In the genomic region with DNA sequence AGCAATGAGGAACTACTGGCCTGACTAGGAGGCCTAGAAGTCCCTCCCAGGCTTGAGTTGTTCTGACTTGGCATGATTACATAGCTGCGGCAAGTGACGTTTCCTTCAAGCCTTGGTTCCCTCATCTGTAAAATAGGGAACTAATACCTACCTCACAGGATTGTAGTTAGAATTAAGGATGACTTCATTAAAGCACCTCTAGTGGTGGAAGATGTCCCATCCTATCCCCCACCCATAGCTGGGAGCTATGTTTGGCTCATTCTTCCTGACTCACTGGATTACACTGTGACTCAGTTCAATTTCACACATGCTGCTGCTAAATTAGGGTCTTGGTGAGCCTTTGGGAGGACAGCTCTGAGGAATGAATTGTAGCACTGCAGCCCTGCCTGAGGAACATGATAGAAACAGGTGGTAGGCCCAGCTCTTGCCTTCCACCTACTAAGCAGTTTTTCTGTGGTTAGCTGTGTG, we compare ENCODE assay signal across 8 cellular contexts. TPM values are rescaled to one million over a fixed set of nuclear protein-coding genes. Genes with fewer than 3 reads are reported as not detected.
DNase-seq lines count a peak whose midpoint lies in the region; ATAC-seq lines count a peak whose summit lies in the region.

No MANE protein-coding gene starts in this region.

- no peaks in the 10 kb centered on the region for H3K79me2 ChIP-seq in GM23248 (ENCODE audit: insufficient read depth)

- no peaks in the 10 kb centered on the region for H3K36me3 ChIP-seq in CD4-positive, CD25-positive, alpha-beta regulatory T cell (ENCODE audit: control insufficient read depth, insufficient read depth, low read length)
- no peaks in the 10 kb centered on the region for H3K36me3 ChIP-seq in GM23248 (ENCODE audit: low read depth)

- CTCF ChIA-PET in activated CD4-positive, alpha-beta T cell treated with anti-CD3 and anti-CD28 coated beads, Interleukin-2, amount 10 ng/mL, durations not matched to agents 7 days and 5 days (lab: Charles Lee), result interaction anchor here (0.7 to 6.1 kb wide), 7 partner anchors 11 to 281 kb away, joined by 3 to 57 read pairs (median 4); a partner anchor contains a TSS

- no peak overlapping the region for H3K4me3 Mint-ChIP-seq in CD4-positive, CD25-positive, alpha-beta regulatory T cell
- no peak overlapping the region for H3K4me3 Mint-ChIP-seq in activated CD4-positive, alpha-beta T cell treated with anti-CD3 and anti-CD28 coated beads, Interleukin-2, amount 10 ng/mL, durations not matched to agents 7 days and 5 days

- peak overlapping the region; percentile 44 for H3K4me2 ChIP-seq in GM23248 (ENCODE audit: unreplicated experiment)

- peaks cover 0 to 4% (median 3%) of the 10 kb centered on the region in 4 donors for H3K4me1 Mint-ChIP-seq in CD4-positive, CD25-positive, alpha-beta regulatory T cell
- no peaks in the 10 kb centered on the region for H3K4me1 Mint-ChIP-seq in activated CD4-positive, alpha-beta T cell treated with anti-CD3 and anti-CD28 coated beads, Interleukin-2, amount 10 ng/mL, durations not matched to agents 7 days and 5 days

- no peaks in the 10 kb centered on the region for H4K20me1 ChIP-seq in GM23248 (ENCODE audit: insufficient read depth)

- H3K9me3 Mint-ChIP-seq in CD4-positive, CD25-positive, alpha-beta regulatory T cell, result no peaks in the 10 kb centered on the region
- no peaks in the 10 kb centered on the region for H3K9me3 Mint-ChIP-seq in activated CD4-positive, alpha-beta T cell treated with anti-CD3 and anti-CD28 coated beads, Interleukin-2, amount 10 ng/mL, durations not matched to agents 7 days and 5 days

- POLR2A ChIA-PET in activated CD4-positive, alpha-beta T cell treated with anti-CD3 and anti-CD28 coated beads, Interleukin-2, amount 10 ng/mL, durations not matched to agents 7 days and 5 days (lab: Charles Lee), result no interaction called here

- WGBS in GM23248 (ENCODE audit: low coverage in 1 of 2, low lambda C conversion rate in 2 of 2, missing lambda C conversion rate in 2 of 2), 2 experiments, result 34 to 43% methylated on average over 2 of the region's 2 CpGs

- no peaks in the 10 kb centered on the region for H3K9me3 ChIP-seq in CD4-positive, CD25-positive, alpha-beta regulatory T cell (ENCODE audit: control insufficient read depth in 2 of 2, low read length in 2 of 2)
- no peaks in the 10 kb centered on the region for H3K9me3 ChIP-seq in GM23248 (ENCODE audit: low read depth)

- H3F3A ChIP-seq in GM23248 (ENCODE audit: insufficient read depth), result peaks cover 29% of the 10 kb centered on the region

- no peak for DNase-seq in CD4-positive, CD25-positive, alpha-beta regulatory T cell
- DNase-seq in GM23248 (peak; percentile 90), RKO (ENCODE audit: low spot score) (peak; percentile 91), fibroblast of gingiva (ENCODE audit: low read depth) (peak; percentile 32), NCI-H2081 (lab: John Stamatoyannopoulos, UW) (no peak), HUDEP-2 (lab: John Stamatoyannopoulos, UW; ENCODE audit: unreplicated experiment in 76 of 76) (no peak)
- no peak for DNase-seq in activated CD4-positive, alpha-beta T cell treated with anti-CD3 and anti-CD28 coated beads, Interleukin-2, amount 10 ng/mL, durations not matched to agents 7 days and 5 days

- H3K27me3 ChIP-seq in CD4-positive, CD25-positive, alpha-beta regulatory T cell (ENCODE audit: control insufficient read depth, insufficient read depth, low read length), result peaks cover 2% of the 10 kb centered on the region
- H3K27me3 ChIP-seq in GM23248 (replicated peaks; ENCODE audit: insufficient read depth), result no peaks in the 10 kb centered on the region

- in situ Hi-C loops in GM23248 (cut with MboI), result loop anchor here (25.0 kb wide), 1 partner anchor 230 kb away; a partner anchor contains a TSS

- ATAC-seq in CD4-positive, CD25-positive, alpha-beta regulatory T cell (ENCODE audit: low read depth in 2 of 2), result peak; percentile 21 to 37

- H2AFZ ChIP-seq in GM23248, result no peak overlapping the region

- H3K27me3 Mint-ChIP-seq in CD4-positive, CD25-positive, alpha-beta regulatory T cell, result peaks cover 17% of the 10 kb centered on the region
- peaks cover 13% of the 10 kb centered on the region for H3K27me3 Mint-ChIP-seq in activated CD4-positive, alpha-beta T cell treated with anti-CD3 and anti-CD28 coated beads, Interleukin-2, amount 10 ng/mL, durations not matched to agents 7 days and 5 days

- no peaks in the 10 kb centered on the region for H3K9me2 ChIP-seq in GM23248 (ENCODE audit: insufficient read depth)

- H3K36me3 Mint-ChIP-seq in CD4-positive, CD25-positive, alpha-beta regulatory T cell, result no peaks in the 10 kb centered on the region
- peaks cover 8% of the 10 kb centered on the region for H3K36me3 Mint-ChIP-seq in activated CD4-positive, alpha-beta T cell treated with anti-CD3 and anti-CD28 coated beads, Interleukin-2, amount 10 ng/mL, durations not matched to agents 7 days and 5 days (ENCODE audit: low read depth)

- no peak overlapping the region for H3K27ac ChIP-seq in CD4-positive, CD25-positive, alpha-beta regulatory T cell (ENCODE audit: insufficient read depth, low read length, poor library complexity, severe bottlenecking)
- H3K27ac ChIP-seq in GM23248, result peak overlapping the region; percentile 52
- H3K27ac ChIP-seq in temporal lobe (ENCODE audit: low read depth, low read length), result peak overlapping the region; percentile 30

- H3K27ac Mint-ChIP-seq in CD4-positive, CD25-positive, alpha-beta regulatory T cell, result peak overlapping the region in 1 of 3 donors; percentile 42
- no peak overlapping the region for H3K27ac Mint-ChIP-seq in activated CD4-positive, alpha-beta T cell treated with anti-CD3 and anti-CD28 coated beads, Interleukin-2, amount 10 ng/mL, durations not matched to agents 7 days and 5 days

- H3K4me1 ChIP-seq in CD4-positive, CD25-positive, alpha-beta regulatory T cell (ENCODE audit: control insufficient read depth, insufficient read depth, low read length, poor library complexity, severe bottlenecking), result no peaks in the 10 kb centered on the region
- H3K4me1 ChIP-seq in GM23248 (ENCODE audit: insufficient read depth), result peaks cover 32% of the 10 kb centered on the region

- H3K4me3 ChIP-seq in CD4-positive, CD25-positive, alpha-beta regulatory T cell (ENCODE audit: low read depth, low read length), result no peak overlapping the region
- H3K4me3 ChIP-seq in GM23248, result no peak overlapping the region

- peak overlapping the region; percentile 30; the same call in 1 of the 2 replicates for H3K9ac ChIP-seq in GM23248

RNA-seq across cellular contexts. Expression of a gene that starts 6.0 kb away (rescaled TPM):
- 0.44 TPM for total RNA-seq in CD4-positive, CD25-positive, alpha-beta regulatory T cell
- polyA plus RNA-seq in CD4-positive, CD25-positive, alpha-beta regulatory T cell, result under 1 TPM in 2 of 4 donors, not detected in 2; 0.22 to 0.44 TPM
- total RNA-seq in GM23248 (2014; rRNA removed; shearing (Covaris generic)), result 24.8 and 42.4 TPM in 2 replicates
- 47.9 and 48.0 TPM in 2 replicates for polyA plus RNA-seq in GM23248 (2016; fragmentation: Nextera tagmentation; extraction: Ambion mirVana)
- 17.2 TPM for total RNA-seq in temporal lobe
- total RNA-seq in activated CD4-positive, alpha-beta T cell treated with anti-CD3 and anti-CD28 coated beads, Interleukin-2, amount 10 ng/mL, durations not matched to agents 7 days and 5 days, result under 1 TPM; 0.57 to 0.83 TPM

RNA-seq across cellular contexts. Expression of a gene that starts 53.7 kb away (rescaled TPM):
- total RNA-seq in CD4-positive, CD25-positive, alpha-beta regulatory T cell, result 31.3 TPM
- 10 to 100 TPM; 13.9 to 23.6 (median 14.7) TPM for polyA plus RNA-seq in CD4-positive, CD25-positive, alpha-beta regulatory T cell
- total RNA-seq in GM23248 (2014; rRNA removed; shearing (Covaris generic)), result 17.6 and 18.3 TPM in 2 replicates
- 52.4 and 53.8 TPM in 2 replicates for polyA plus RNA-seq in GM23248 (2016; fragmentation: Nextera tagmentation; extraction: Ambion mirVana)
- total RNA-seq in temporal lobe, result 35.7 TPM
- 10 to 100 TPM; 47.9 to 52.4 TPM for total RNA-seq in activated CD4-positive, alpha-beta T cell treated with anti-CD3 and anti-CD28 coated beads, Interleukin-2, amount 10 ng/mL, durations not matched to agents 7 days and 5 days

Comparison
In these comparisons a context has a peak if more than half of its experiments do, and no peak if none do; other contexts are left out.
1. DNase-seq: peak in GM23248 (single experiment), RKO (single experiment) and fibroblast of gingiva (single experiment); none in CD4-positive, CD25-positive, alpha-beta regulatory T cell (0 of 3), NCI-H2081 (0 of 2), activated CD4-positive, alpha-beta T cell treated with anti-CD3 and anti-CD28 coated beads, Interleukin-2, amount 10 ng/mL, durations not matched to agents 7 days and 5 days (single experiment) and HUDEP-2 (0 of 76).